ENCODE assay signal across 8 cellular contexts in the genomic region with DNA sequence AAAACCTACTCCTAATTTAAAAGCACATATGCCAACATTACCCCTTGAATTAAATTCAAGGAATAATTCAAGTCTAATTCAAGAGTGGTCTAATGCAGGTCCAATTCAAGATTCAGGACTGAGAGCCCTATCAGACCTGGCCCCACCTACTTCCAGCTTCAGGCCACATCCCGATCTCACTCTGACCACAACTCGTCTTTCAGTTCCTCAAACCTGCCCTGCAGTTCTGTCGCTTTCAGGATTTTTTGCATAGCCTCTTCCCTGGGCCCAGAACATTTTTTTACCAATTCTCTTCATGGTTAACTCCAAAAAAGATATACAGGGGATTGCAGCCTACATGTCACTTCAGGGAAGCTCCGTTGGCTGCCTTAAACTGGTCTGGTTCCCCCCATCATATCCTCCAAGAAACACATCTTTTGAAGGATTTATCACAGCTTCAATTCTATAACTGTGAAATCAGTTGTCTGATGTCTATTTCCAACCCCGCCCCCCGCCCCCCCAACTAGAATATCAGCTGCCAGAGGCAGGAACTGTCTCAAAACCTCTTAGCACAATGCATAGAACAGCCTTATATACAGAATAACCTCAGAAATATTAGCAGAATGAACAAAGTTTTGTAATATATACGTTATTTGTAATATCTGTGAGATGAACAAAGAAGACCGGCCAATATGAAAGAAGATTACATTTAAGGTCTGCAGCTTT. TPM values are rescaled to one million over a fixed set of nuclear protein-coding genes. Genes with fewer than 3 reads are reported as not detected.
DNase-seq lines count a peak whose midpoint lies in the region; ATAC-seq and TF ChIP-seq lines count a peak whose summit lies in the region.

No MANE protein-coding gene starts in this region.

- H3K4me3 ChIP-seq in GM12865 (ENCODE audit: low read depth, low read length), result no peak overlapping the region
- H3K4me3 ChIP-seq in SJCRH30, result no peak overlapping the region
- no peak overlapping the region for H3K4me3 ChIP-seq in right atrium auricular region

- peak overlapping the region; percentile 65 for H3K27ac Mint-ChIP-seq in activated naive CD8-positive, alpha-beta T cell treated with anti-CD3 and anti-CD28 coated beads, Interleukin-2, amount 50 U/mL, for 24 hours

- H3K36me3 ChIP-seq in SJCRH30, result no peaks in the 10 kb centered on the region
- H3K36me3 ChIP-seq in right atrium auricular region, result no peaks in the 10 kb centered on the region

- H3K27ac ChIP-seq in SJCRH30 (no peak overlapping the region), right atrium auricular region (no peak overlapping the region)

- TF ChIP-seq CTCF in GM12865 (IDR thresholded peaks at IDR 0.05; ENCODE audit: insufficient read depth, low read depth, low read length, missing control alignments) (no peak), right atrium auricular region (IDR thresholded peaks at IDR 0.05) (no peak)

- ATAC-seq in GM21447 (IDR thresholded peaks at IDR 0.05; ENCODE audit: unreplicated experiment) (peak; percentile 81), HG03521 (IDR thresholded peaks at IDR 0.05; ENCODE audit: unreplicated experiment) (peak; percentile 92)
- ATAC-seq in activated naive CD8-positive, alpha-beta T cell treated with anti-CD3 and anti-CD28 coated beads, Interleukin-2, amount 50 U/mL, for 24 hours, result no peak

- no peaks in the 10 kb centered on the region for H3K9me3 Mint-ChIP-seq in activated naive CD8-positive, alpha-beta T cell treated with anti-CD3 and anti-CD28 coated beads, Interleukin-2, amount 50 U/mL, for 24 hours

- H3K4me1 ChIP-seq in SJCRH30 (no peaks in the 10 kb centered on the region), right atrium auricular region (peaks cover 0 to 14% of the 10 kb centered on the region in 2 donors)

- DNase-seq in GM12865 (ENCODE audit: low read depth) (peak; percentile 93), SJCRH30 (no peak), NCI-H1436 treated with DMSO at 0.1 percent for 48 hours (lab: John Stamatoyannopoulos, UW) (no peak), right atrium auricular region (ENCODE audit: low spot score) (no peak)
- peak; percentile 39 for DNase-seq in activated naive CD8-positive, alpha-beta T cell treated with anti-CD3 and anti-CD28 coated beads, Interleukin-2, amount 50 U/mL, for 24 hours
- DNase-seq in effector CD8-positive, alpha-beta T cell (lab: John Stamatoyannopoulos, UW), result no peak

- H3K27me3 ChIP-seq in SJCRH30, result no peaks in the 10 kb centered on the region
- H3K27me3 ChIP-seq in right atrium auricular region, result no peaks in the 10 kb centered on the region

- H3K9me3 ChIP-seq in SJCRH30 (replicated peaks) (no peaks in the 10 kb centered on the region), right atrium auricular region (no peaks in the 10 kb centered on the region)

- H3K27me3 Mint-ChIP-seq in activated naive CD8-positive, alpha-beta T cell treated with anti-CD3 and anti-CD28 coated beads, Interleukin-2, amount 50 U/mL, for 24 hours, result no peaks in the 10 kb centered on the region

- H3K4me1 Mint-ChIP-seq in activated naive CD8-positive, alpha-beta T cell treated with anti-CD3 and anti-CD28 coated beads, Interleukin-2, amount 50 U/mL, for 24 hours, result peaks cover 86% of the 10 kb centered on the region

- H3K4me3 Mint-ChIP-seq in activated naive CD8-positive, alpha-beta T cell treated with anti-CD3 and anti-CD28 coated beads, Interleukin-2, amount 50 U/mL, for 24 hours, result peak overlapping the region; percentile 58

- peaks cover 36% of the 10 kb centered on the region for H3K36me3 Mint-ChIP-seq in activated naive CD8-positive, alpha-beta T cell treated with anti-CD3 and anti-CD28 coated beads, Interleukin-2, amount 50 U/mL, for 24 hours (ENCODE audit: low read depth)

RNA-seq across cellular contexts. Expression of a gene that starts 20.8 kb away (rescaled TPM):
- 18.2 and 19.1 TPM in 2 replicates for total RNA-seq in SJCRH30 (2014; rRNA removed; shearing (Covaris generic))
- total RNA-seq in right atrium auricular region, result 10 to 100 TPM; 19.1 to 22.7 TPM

Comparison
In these comparisons a context has a peak if more than half of its experiments do, and no peak if none do; other contexts are left out.
1. DNase-seq: peak in GM12865 (single experiment) and activated naive CD8-positive, alpha-beta T cell treated with anti-CD3 and anti-CD28 coated beads, Interleukin-2, amount 50 U/mL, for 24 hours (single experiment); none in SJCRH30 (0 of 2), NCI-H1436 treated with DMSO at 0.1 percent for 48 hours (single experiment), right atrium auricular region (single experiment) and effector CD8-positive, alpha-beta T cell (single experiment).